In genomic region chr5:15191012-15191411, GRCh38 we compare ENCODE assay signal across 1 cellular context.
TF ChIP-seq lines count a peak whose summit lies in the region.

No MANE protein-coding gene starts in this region.

TF ChIP-seq in GM23338, 12 proteins besides CTCF, POLR2A, EP300 and RAD21 (continued from another document):
- TF ChIP-seq ETS1 (IDR thresholded peaks at IDR 0.05): no peak
- TF ChIP-seq CREB1 (CRISPR knock-in tag; IDR thresholded peaks at IDR 0.05; ENCODE audit: low read depth): no peak
- no peak for TF ChIP-seq STAT1 (IDR thresholded peaks at IDR 0.05; ENCODE audit: unreplicated experiment)
- TF ChIP-seq POLR2AphosphoS5 (IDR thresholded peaks at IDR 0.05; ENCODE audit: low read depth): no peak
- TF ChIP-seq ZNF114 (CRISPR knock-in tag; IDR thresholded peaks at IDR 0.05): no peak
- no peak for TF ChIP-seq EZH2 (IDR thresholded peaks at IDR 0.05; ENCODE audit: low read depth, unreplicated experiment)
- no peak for TF ChIP-seq EZH2phosphoT487 (IDR thresholded peaks at IDR 0.05; ENCODE audit: unreplicated experiment)
- TF ChIP-seq NANOG (IDR thresholded peaks at IDR 0.05; ENCODE audit: borderline replicate concordance): no peak
- TF ChIP-seq REST (IDR thresholded peaks at IDR 0.05; ENCODE audit: unreplicated experiment): no peak
- TF ChIP-seq JUNB (IDR thresholded peaks at IDR 0.05; ENCODE audit: unreplicated experiment): no peak
